ENCODE assay signal across 15 cellular contexts in genomic region chr10:4849042-4849402, GRCh38. TPM values are rescaled to one million over a fixed set of nuclear protein-coding genes. Genes with fewer than 3 reads are reported as not detected.
DNase-seq lines count a peak whose midpoint lies in the region; ATAC-seq and TF ChIP-seq lines count a peak whose summit lies in the region.
"Had no signal": no experiment of that assay in that cellular context is flagged by ENCODE, and none has a peak within 500 bp of the region (broad histone marks: within the 10 kb centered on the region; RNA-seq: fewer than 3 reads in every experiment).

No MANE protein-coding gene starts in this region.

- H3K4me3 ChIP-seq in Loucy (ENCODE audit: low read length, poor library complexity, severe bottlenecking) (peak overlapping the region; percentile 53), lower leg skin (ENCODE audit: low read depth, poor library complexity, severe bottlenecking) (no peak overlapping the region)
- H3K4me3 ChIP-seq: HAP-1, MG63, mucosa of descending colon, tibial nerve had no signal

- no peaks in the 10 kb centered on the region for H3F3A ChIP-seq in Loucy (ENCODE audit: low read depth)

- TF ChIP-seq CTCF in Loucy (conservative IDR thresholded peaks at IDR 0.05; ENCODE audit: low read length) (no peak), lower leg skin (IDR thresholded peaks at IDR 0.05) (no peak)

- H3K9me2 ChIP-seq in Loucy (replicated peaks; ENCODE audit: low read depth, low read length), result no peaks in the 10 kb centered on the region
- H3K9me2 ChIP-seq: SK-N-SH had no signal

- peak overlapping the region; percentile 17 for H3K27ac Mint-ChIP-seq in stimulated activated naive CD8-positive, alpha-beta T cell treated with anti-CD3 and anti-CD28 coated beads, Interleukin-15, Interleukin-2, amounts not matched to agents 100 ng/mL and 50 ng/mL, for 24 hours
- H3K27ac Mint-ChIP-seq in stimulated activated naive CD8-positive, alpha-beta T cell treated with anti-CD3 and anti-CD28 coated beads, Interleukin-15, amount 100 ng/mL, for 72 hours, result no peak overlapping the region
- H3K27ac Mint-ChIP-seq: activated CD8-positive, alpha-beta memory T cell treated with anti-CD3 and anti-CD28 coated beads, Interleukin-2, amount 10 ng/mL, durations not matched to agents 7 days and 5 days had no signal

- no peaks in the 10 kb centered on the region for H3K9me3 ChIP-seq in Loucy (ENCODE audit: insufficient read depth, low read depth, low read length)
- H3K9me3 ChIP-seq: HAP-1, MG63, mucosa of descending colon, neutrophil, SK-N-SH, tibial nerve had no signal

- H3K4me3 Mint-ChIP-seq in stimulated activated naive CD8-positive, alpha-beta T cell treated with anti-CD3 and anti-CD28 coated beads, Interleukin-15, Interleukin-2, amounts not matched to agents 100 ng/mL and 50 ng/mL, for 24 hours, result no peak overlapping the region
- no peak overlapping the region for H3K4me3 Mint-ChIP-seq in stimulated activated naive CD8-positive, alpha-beta T cell treated with anti-CD3 and anti-CD28 coated beads, Interleukin-15, amount 100 ng/mL, for 72 hours
- H3K4me3 Mint-ChIP-seq: activated CD8-positive, alpha-beta memory T cell treated with anti-CD3 and anti-CD28 coated beads, Interleukin-2, amount 10 ng/mL, durations not matched to agents 7 days and 5 days had no signal

- no peaks in the 10 kb centered on the region for H3K9me3 Mint-ChIP-seq in stimulated activated naive CD8-positive, alpha-beta T cell treated with anti-CD3 and anti-CD28 coated beads, Interleukin-15, Interleukin-2, amounts not matched to agents 100 ng/mL and 50 ng/mL, for 24 hours
- H3K9me3 Mint-ChIP-seq in stimulated activated naive CD8-positive, alpha-beta T cell treated with anti-CD3 and anti-CD28 coated beads, Interleukin-15, amount 100 ng/mL, for 72 hours, result no peaks in the 10 kb centered on the region
- H3K9me3 Mint-ChIP-seq: activated T-helper 2 cell treated with anti-CD3 and anti-CD28 coated beads, Interferon-gamma antibody, Interleukin-2, Interleukin-4, amounts not matched to agents 10 μg/mL and 5 μg/mL and 100 μg/mL, durations not matched to agents 14 hours and 24 hours and 36 hours had no signal

- no peaks in the 10 kb centered on the region for H3K27me3 Mint-ChIP-seq in stimulated activated naive CD8-positive, alpha-beta T cell treated with anti-CD3 and anti-CD28 coated beads, Interleukin-15, Interleukin-2, amounts not matched to agents 100 ng/mL and 50 ng/mL, for 24 hours
- no peaks in the 10 kb centered on the region for H3K27me3 Mint-ChIP-seq in stimulated activated naive CD8-positive, alpha-beta T cell treated with anti-CD3 and anti-CD28 coated beads, Interleukin-15, amount 100 ng/mL, for 72 hours

- peak overlapping the region; percentile 24 for H3K9ac ChIP-seq in Loucy (ENCODE audit: low read depth, low read length, poor library complexity, severe bottlenecking)
- H3K9ac ChIP-seq: SK-N-SH had no signal

- H3K79me2 ChIP-seq in Loucy (ENCODE audit: insufficient read depth, low read length), result no peaks in the 10 kb centered on the region

- no peak for ATAC-seq in stimulated activated naive CD8-positive, alpha-beta T cell treated with anti-CD3 and anti-CD28 coated beads, Interleukin-15, amount 100 ng/mL, for 72 hours
- ATAC-seq in HG03095 (IDR thresholded peaks at IDR 0.05; ENCODE audit: unreplicated experiment), result no peak
- no peak for ATAC-seq in GM21576 (IDR thresholded peaks at IDR 0.05; ENCODE audit: unreplicated experiment)

- no peaks in the 10 kb centered on the region for H3K27me3 ChIP-seq in Loucy (ENCODE audit: insufficient read depth, low read length, poor library complexity, severe bottlenecking)
- H3K27me3 ChIP-seq: MG63, neutrophil, tibial nerve had no signal

- H3K36me3 Mint-ChIP-seq in stimulated activated naive CD8-positive, alpha-beta T cell treated with anti-CD3 and anti-CD28 coated beads, Interleukin-15, Interleukin-2, amounts not matched to agents 100 ng/mL and 50 ng/mL, for 24 hours (ENCODE audit: low read depth), result no peaks in the 10 kb centered on the region
- H3K36me3 Mint-ChIP-seq: activated CD8-positive, alpha-beta memory T cell treated with anti-CD3 and anti-CD28 coated beads, Interleukin-2, amount 10 ng/mL, durations not matched to agents 7 days and 5 days had no signal

- no peaks in the 10 kb centered on the region for H4K20me1 ChIP-seq in Loucy (ENCODE audit: insufficient read depth, low read length, poor library complexity, severe bottlenecking)

- intact Hi-C loops in lower leg skin (cut with DNase I; ENCODE audit: low total_unique reads), result loop anchor here (5.0 to 10.0 kb wide), 3 partner anchors 433 to 806 kb away; no protein-coding TSS in a partner anchor

- WGBS in lower leg skin, 2 donors, result 88% methylated on average over 5 of the region's 5 CpGs

- DNase-seq in stimulated activated naive CD8-positive, alpha-beta T cell treated with anti-CD3 and anti-CD28 coated beads, Interleukin-15, amount 100 ng/mL, for 72 hours, result no peak
- DNase-seq in erythroblast (lab: John Stamatoyannopoulos, UW) (peak; percentile 68 to 79), lower leg skin (ENCODE audit: low spot score in 2 of 2) (no peak)

- peaks cover 5% of the 10 kb centered on the region for H3K4me1 ChIP-seq in Loucy (ENCODE audit: insufficient read depth, low read length, poor library complexity, severe bottlenecking)

- H2AFZ ChIP-seq in Loucy (ENCODE audit: low read length), result peak overlapping the region; percentile 79

- no peaks in the 10 kb centered on the region for H3K36me3 ChIP-seq in Loucy (ENCODE audit: insufficient read depth, low read length)
- H3K36me3 ChIP-seq: HAP-1, MG63, neutrophil had no signal

- peak overlapping the region; percentile 58 for H3K4me2 ChIP-seq in Loucy (ENCODE audit: low read depth, low read length, poor library complexity, severe bottlenecking)
- H3K4me2 ChIP-seq: SK-N-SH had no signal

- peaks cover 10% of the 10 kb centered on the region for H3K4me1 Mint-ChIP-seq in stimulated activated naive CD8-positive, alpha-beta T cell treated with anti-CD3 and anti-CD28 coated beads, Interleukin-15, Interleukin-2, amounts not matched to agents 100 ng/mL and 50 ng/mL, for 24 hours (ENCODE audit: low read depth)
- H3K4me1 Mint-ChIP-seq in stimulated activated naive CD8-positive, alpha-beta T cell treated with anti-CD3 and anti-CD28 coated beads, Interleukin-15, amount 100 ng/mL, for 72 hours, result peaks cover 6% of the 10 kb centered on the region

- no peak for TF ChIP-seq POLR2A in erythroblast (IDR thresholded peaks at IDR 0.05; ENCODE audit: low read length)
- no peak for TF ChIP-seq POLR2A in lower leg skin (IDR thresholded peaks at IDR 0.05)

RNA-seq across cellular contexts. Expression of gene AKR1E2, which starts 23.0 kb away (rescaled TPM):
- 1 to 10 TPM in 3 of 4 donors, under 1 TPM in 1; 0.91 to 6.2 (median 3.8) TPM for total RNA-seq in lower leg skin

Comparison
In these comparisons a context has a peak if more than half of its experiments do, and no peak if none do; other contexts are left out.
1. DNase-seq: peak in erythroblast (2 of 2); none in stimulated activated naive CD8-positive, alpha-beta T cell treated with anti-CD3 and anti-CD28 coated beads, Interleukin-15, amount 100 ng/mL, for 72 hours (0 of 2) and lower leg skin (0 of 2).